ENCODE assay signal across 17 cellular contexts in genomic region chr10:100995171-100995570, GRCh38. TPM values are rescaled to one million over a fixed set of nuclear protein-coding genes. Genes with fewer than 3 reads are reported as not detected.
DNase-seq lines count a peak whose midpoint lies in the region; ATAC-seq, FAIRE-seq and TF ChIP-seq lines count a peak whose summit lies in the region.
"Had no signal": no experiment of that assay in that cellular context is flagged by ENCODE, and none has a peak within 500 bp of the region (broad histone marks: within the 10 kb centered on the region; RNA-seq: fewer than 3 reads in every experiment).

No MANE protein-coding gene starts in this region.

- 67% methylated on average over 6 of the region's 6 CpGs for WGBS in GM12878 (ENCODE audit: insufficient coverage, insufficient replicate concordance, low lambda C conversion rate, missing lambda C conversion rate)
- 46 to 80% (median 69%) methylated on average over 6 of the region's 6 CpGs for WGBS in heart left ventricle, 4 donors
- WGBS in right lobe of liver (ENCODE audit: insufficient coverage, low coverage, low lambda C conversion rate, missing lambda C conversion rate), result 76% methylated on average over 3 of the region's 6 CpGs

- intact Hi-C loops in GM12878 (cut with micrococcal nuclease; ENCODE audit: unreplicated experiment) (loop anchor here (5.0 kb wide), 1 partner anchor 83 kb away; the partner anchor contains the start of gene SLF2), PC-3 (cut with micrococcal nuclease) (no loop called here), heart left ventricle (cut with DNase I) (loop anchor here in 5 of 10 donors (1.0 to 10.0 kb wide), 6 partner anchors 18 to 72 kb away; partner anchors contain the start of genes KAZALD1 (in 3 of the 5), PDZD7 (in 1 of the 5) and SFXN3 (in 1 of the 5)), right lobe of liver (cut with DNase I) (no loop called here)

- RAD21 ChIA-PET in GM12878 (lab: Charles Lee; ENCODE audit: unreplicated experiment), result no interaction called here

- peak overlapping the region; percentile 44; the same call in 1 of the 2 replicates for H3K27ac ChIP-seq in HUES6 (ENCODE audit: low read depth, low read length)
- H3K27ac ChIP-seq in GM12878 (ENCODE audit: control insufficient read depth, insufficient read depth), result no peak overlapping the region
- H3K27ac ChIP-seq in PC-3 (ENCODE audit: low read length), result no peak overlapping the region
- H3K27ac ChIP-seq in heart left ventricle, result no peak overlapping the region
- no peak overlapping the region for H3K27ac ChIP-seq in right lobe of liver
- H3K27ac ChIP-seq: vagina had no signal

- H3K27me3 Mint-ChIP-seq in nephron progenitor cell (ENCODE audit: low read depth, poor library complexity), result peaks cover 3% of the 10 kb centered on the region
- H3K27me3 Mint-ChIP-seq: stimulated activated naive CD8-positive, alpha-beta T cell treated with anti-CD3 and anti-CD28 coated beads, Interleukin-15, amount 100 ng/mL, for 72 hours had no signal

- H4K20me1 ChIP-seq in GM12878 (ENCODE audit: control insufficient read depth, insufficient read depth), result no peaks in the 10 kb centered on the region
- 0 out of 2 replicates have a peak, but pooled peaks cover 4% of the 10 kb centered on the region for H4K20me1 ChIP-seq in PC-3 (ENCODE audit: low read length)

- H3K9ac ChIP-seq in HUES6 (ENCODE audit: low read length), result no peak overlapping the region
- H3K9ac ChIP-seq in GM12878 (ENCODE audit: control insufficient read depth, insufficient read depth, low read length), result no peak overlapping the region
- no peak overlapping the region for H3K9ac ChIP-seq in PC-3 (ENCODE audit: low read length)

- peak; percentile 20; the same call in 1 of the 2 replicates for TF ChIP-seq POLR2A in GM12878 (IDR thresholded peaks at IDR 0.05; ENCODE audit: low read depth, low read length)
- no peak for TF ChIP-seq POLR2A in heart left ventricle (IDR thresholded peaks at IDR 0.05)
- no peak for TF ChIP-seq POLR2A in right lobe of liver (IDR thresholded peaks at IDR 0.05)

- H3K9me3 ChIP-seq in BE2C (no peaks in the 10 kb centered on the region), HUES6 (ENCODE audit: control insufficient read depth, insufficient read depth, low read depth, low read length) (no peaks in the 10 kb centered on the region), GM12878 (replicated peaks; ENCODE audit: control insufficient read depth, insufficient read depth, low read length) (no peaks in the 10 kb centered on the region), PC-3 (ENCODE audit: low read length) (no peaks in the 10 kb centered on the region), heart left ventricle (no peaks in the 10 kb centered on the region), right lobe of liver (no peaks in the 10 kb centered on the region)
- H3K9me3 ChIP-seq: vagina had no signal

- SMC1A ChIA-PET in GM12878 (lab: Charles Lee; ENCODE audit: uncharacterized antibody, unreplicated experiment), result no interaction called here

- H3K4me3 ChIP-seq in BE2C (ENCODE audit: low read depth, low read length) (no peak overlapping the region), HUES6 (ENCODE audit: low read depth, low read length) (no peak overlapping the region), GM12878 (no peak overlapping the region), PC-3 (ENCODE audit: low read length) (no peak overlapping the region), heart left ventricle (no peak overlapping the region), right lobe of liver (no peak overlapping the region)
- H3K4me3 ChIP-seq: vagina had no signal

- H3K4me2 ChIP-seq in GM12878 (ENCODE audit: control insufficient read depth, insufficient read depth), result no peak overlapping the region
- no peak overlapping the region for H3K4me2 ChIP-seq in PC-3 (ENCODE audit: low read length)

- DNase-seq in BE2C (peak; percentile 43), GM12878 (ENCODE audit: low read depth, low spot score) (no peak), nephron progenitor cell (no peak), PC-3 (no peak), heart left ventricle (no peak), right lobe of liver (no peak), AG20443 (ENCODE audit: low spot score) (no peak)
- DNase-seq: activated CD4-positive, alpha-beta T cell treated with anti-CD3 and anti-CD28 coated beads for 4 hours; effector memory CD4-positive, alpha-beta T cell; GF-D8; NCI-H187; NCI-H345; stimulated activated CD4-positive, alpha-beta T cell treated with anti-CD3 and anti-CD28 coated beads, Interleukin-15, amount 100 ng/mL, for 24 hours; stimulated activated naive CD8-positive, alpha-beta T cell treated with anti-CD3 and anti-CD28 coated beads, Interleukin-15, amount 100 ng/mL, for 72 hours; T-helper 9 cell had no signal

- H3K36me3 ChIP-seq in BE2C, result peaks cover 36% of the 10 kb centered on the region
- H3K36me3 ChIP-seq in HUES6 (ENCODE audit: control insufficient read depth, insufficient read depth, low read length), result peaks cover 35% of the 10 kb centered on the region
- H3K36me3 ChIP-seq in GM12878 (ENCODE audit: control insufficient read depth in 2 of 2, insufficient read depth in 2 of 2, low read length in 1 of 2), result peaks cover 11 to 12% of the 10 kb centered on the region in 2 experiments
- peaks cover 11% of the 10 kb centered on the region; the same call in 1 of the 2 replicates for H3K36me3 ChIP-seq in PC-3 (ENCODE audit: low read depth, low read length)
- H3K36me3 ChIP-seq in heart left ventricle, result peaks cover 0 to 37% (median 25%) of the 10 kb centered on the region in 9 donors
- peaks cover 0 to 9% (median 7%) of the 10 kb centered on the region in 4 donors for H3K36me3 ChIP-seq in right lobe of liver

- peaks cover 8% of the 10 kb centered on the region; the same call in 1 of the 2 replicates for H3K4me1 ChIP-seq in BE2C
- H3K4me1 ChIP-seq in HUES6 (ENCODE audit: control insufficient read depth, insufficient read depth, low read length), result peaks cover 19% of the 10 kb centered on the region
- H3K4me1 ChIP-seq in GM12878 (ENCODE audit: control insufficient read depth, insufficient read depth, low read length), result peaks cover 13% of the 10 kb centered on the region
- peaks cover 25% of the 10 kb centered on the region for H3K4me1 ChIP-seq in PC-3 (ENCODE audit: insufficient read depth, low read length)
- peaks cover 0 to 30% (median 13%) of the 10 kb centered on the region in 12 donors for H3K4me1 ChIP-seq in heart left ventricle
- H3K4me1 ChIP-seq in right lobe of liver, result peaks cover 0 to 18% (median 3%) of the 10 kb centered on the region in 4 donors

- no peak overlapping the region for H3K27ac Mint-ChIP-seq in nephron progenitor cell

- ATAC-seq in GM12878, result no peak
- ATAC-seq in PC-3, result no peak
- ATAC-seq in heart left ventricle, result no peak
- ATAC-seq in right lobe of liver, result no peak
- ATAC-seq: stimulated activated naive CD8-positive, alpha-beta T cell treated with anti-CD3 and anti-CD28 coated beads, Interleukin-15, amount 100 ng/mL, for 72 hours had no signal

- H3K4me3 Mint-ChIP-seq in nephron progenitor cell, result peak overlapping the region; percentile 28
- H3K4me3 Mint-ChIP-seq: stimulated activated naive CD8-positive, alpha-beta T cell treated with anti-CD3 and anti-CD28 coated beads, Interleukin-15, amount 100 ng/mL, for 72 hours had no signal

- BruUV-seq in GM12878 (replicated peaks; lab: Mats Ljungman, UMichigan) (no TSS peak), PC-3 (replicated peaks; lab: Mats Ljungman, UMichigan) (no TSS peak)

- peaks cover 41% of the 10 kb centered on the region for H3K4me1 Mint-ChIP-seq in nephron progenitor cell

- no peaks in the 10 kb centered on the region for H3K27me3 ChIP-seq in BE2C
- no peaks in the 10 kb centered on the region for H3K27me3 ChIP-seq in HUES6 (ENCODE audit: control insufficient read depth, insufficient read depth, low read length)
- no peaks in the 10 kb centered on the region for H3K27me3 ChIP-seq in GM12878 (replicated peaks in 1 of 2; ENCODE audit: control insufficient read depth in 2 of 2, insufficient read depth in 2 of 2, low read length in 1 of 2)
- no peaks in the 10 kb centered on the region for H3K27me3 ChIP-seq in PC-3 (ENCODE audit: low read length)
- H3K27me3 ChIP-seq in heart left ventricle, result no peaks in the 10 kb centered on the region
- H3K27me3 ChIP-seq in right lobe of liver, result no peaks in the 10 kb centered on the region
- H3K27me3 ChIP-seq: vagina had no signal

- in situ Hi-C loops in GM12878 (cut with MboI), result no loop called here

- no peak for TF ChIP-seq EP300 in GM12878 (IDR thresholded peaks at IDR 0.05; ENCODE audit: borderline replicate concordance in 1 of 2, control insufficient read depth in 1 of 2, low read depth in 2 of 2, low read length in 2 of 2)

- POLR2A ChIA-PET in GM12878 (lab: Charles Lee), result interaction anchor here (0.5 kb wide), 1 partner anchor 9 kb away, joined by 3 read pairs; no protein-coding TSS in a partner anchor
- POLR2A ChIA-PET in PC-3 (lab: Charles Lee; ENCODE audit: unreplicated experiment), result no interaction called here

- no peaks in the 10 kb centered on the region for H3K9me3 Mint-ChIP-seq in nephron progenitor cell
- H3K9me3 Mint-ChIP-seq: stimulated activated naive CD8-positive, alpha-beta T cell treated with anti-CD3 and anti-CD28 coated beads, Interleukin-15, amount 100 ng/mL, for 72 hours had no signal

- H3K9me2 ChIP-seq in PC-3 (replicated peaks; ENCODE audit: low read length), result no peaks in the 10 kb centered on the region

- TF ChIP-seq CTCF in BE2C (IDR thresholded peaks at IDR 0.05; ENCODE audit: low read depth, low read length) (no peak), GM12878 (IDR thresholded peaks at IDR 0.05 in 2 of 3, conservative IDR thresholded peaks at IDR 0.05 in 1 of 3; ENCODE audit: control insufficient read depth in 2 of 3, extremely low read depth in 1 of 3, insufficient read depth in 1 of 3, low read depth in 3 of 3, low read length in 3 of 3) (no peak), nephron progenitor cell (IDR thresholded peaks at IDR 0.05) (no peak), PC-3 (conservative IDR thresholded peaks at IDR 0.05; ENCODE audit: low read depth, low read length) (no peak), heart left ventricle (IDR thresholded peaks at IDR 0.05) (no peak), right lobe of liver (IDR thresholded peaks at IDR 0.05) (no peak)

- H3F3A ChIP-seq in PC-3 (ENCODE audit: low read length, unreplicated experiment), result no peaks in the 10 kb centered on the region

- H3K79me2 ChIP-seq in GM12878 (ENCODE audit: control insufficient read depth, insufficient read depth, low read length) (peaks cover 12% of the 10 kb centered on the region), PC-3 (ENCODE audit: low read length) (peaks cover 29% of the 10 kb centered on the region)

- no peak for FAIRE-seq in GM12878 (lab: Jason Lieb, UNC)

- H3K36me3 Mint-ChIP-seq in nephron progenitor cell (ENCODE audit: low read depth), result peaks cover 27% of the 10 kb centered on the region

- CTCF ChIA-PET in GM12878 (lab: Yijun Ruan, JAX) (interaction anchor here (2.6 to 5.7 kb wide), 3 partner anchors 8 to 21 kb away, joined by 8 to 91 read pairs (median 42); partner anchors contain the start of genes MRPL43 and TWNK), PC-3 (lab: Charles Lee) (no interaction called here)

- H2AFZ ChIP-seq in GM12878 (ENCODE audit: control insufficient read depth, low read depth, low read length) (no peak overlapping the region), PC-3 (ENCODE audit: low read length) (no peak overlapping the region)

- no peak for TF ChIP-seq RAD21 in GM12878 (IDR thresholded peaks at IDR 0.05; ENCODE audit: insufficient read depth, low read depth, low read length)

RNA-seq across cellular contexts. Expression of gene LZTS2, which starts 4.4 kb away (rescaled TPM):
- polyA plus RNA-seq in BE2C (2012; ENCODE audit: insufficient read depth, insufficient read length, low read depth), result 98.8 TPM
- 33.5 and 42.4 TPM in 2 replicates for total RNA-seq in GM12878 (2013; cell fraction: nucleolus; rRNA removed)
- total RNA-seq in GM12878 (2014; rRNA removed) (6.2 and 6.7 TPM in 2 replicates), GM12878 (2014; rRNA removed; fragmentation: Illumina TruSeq; extraction: Trizol) (3.8 and 3.9 TPM in 2 replicates), GM12878 (2021) (12.2 and 13.4 TPM in 2 replicates), PC-3 (2014; rRNA removed) (58.3 and 67.2 TPM in 2 replicates), heart left ventricle (10 to 100 TPM; 33.7 to 93.0 (median 40.6) TPM), right lobe of liver (10 to 100 TPM in 3 of 6 experiments, 1 to 10 TPM in 3; 5.6 to 17.5 (median 11.0) TPM)
- polyA plus RNA-seq in GM12878 (2011; ENCODE audit: low read depth), result 3.1 TPM
- polyA plus RNA-seq in GM12878 (2011; rRNA removed) (7.1 and 11.2 TPM in 2 replicates), GM12878 (2014; fragmentation: Illumina TruSeq; extraction: Trizol) (1.7 and 3.0 TPM in 2 replicates), GM12878 (2014; fragmentation: Nextera tagmentation; extraction: Ambion mirVana) (under 1 TPM; 0.08 to 0.37 TPM), GM12878 (2014; rRNA removed) (9.9 and 11.9 TPM in 2 replicates), GM12878 (2016; fragmentation: Nextera tagmentation; extraction: Ambion mirVana) (1 to 10 TPM; 7.7 to 7.9 TPM), heart left ventricle (10 to 100 TPM; 45.5 to 61.9 TPM)
- 21.4 and 22.7 TPM in 2 replicates for polyA plus RNA-seq in GM12878 (2011; cell fraction: cytosol; rRNA removed)
- polyA plus RNA-seq in GM12878 (2011; cell fraction: nucleus; rRNA removed), result 73.4 and 102 TPM in 2 replicates
- polyA plus RNA-seq in GM12878 (2012), result 9.3 and 11.8 TPM in 2 replicates
- polyA minus RNA-seq in GM12878 (2011; rRNA and poly(A)+ RNA removed), result 6.1 and 17.8 TPM in 2 replicates
- polyA minus RNA-seq in GM12878 (2011; cell fraction: cytosol; rRNA and poly(A)+ RNA removed), result 6.3 and 9.9 TPM in 2 replicates
- polyA minus RNA-seq in GM12878 (2011; cell fraction: nucleus; rRNA and poly(A)+ RNA removed), result 14.6 and 21.9 TPM in 2 replicates

RNA-seq across cellular contexts. Expression of gene TWNK, which starts 7.8 kb away (rescaled TPM):
- 96.5 TPM for polyA plus RNA-seq in BE2C (2012; ENCODE audit: insufficient read depth, insufficient read length, low read depth)
- total RNA-seq in GM12878 (2013; cell fraction: nucleolus; rRNA removed), result 9.5 and 10.3 TPM in 2 replicates
- total RNA-seq in GM12878 (2014; rRNA removed) (19.3 and 20.4 TPM in 2 replicates), GM12878 (2014; rRNA removed; fragmentation: Illumina TruSeq; extraction: Trizol) (14.0 and 17.2 TPM in 2 replicates), GM12878 (2021) (19.5 and 23.0 TPM in 2 replicates), PC-3 (2014; rRNA removed) (7.5 and 8.0 TPM in 2 replicates), heart left ventricle (1 to 10 TPM; 4.7 to 7.6 (median 5.8) TPM), right lobe of liver (1 to 10 TPM; 2.9 to 8.4 (median 4.6) TPM)
- 12.9 TPM for polyA plus RNA-seq in GM12878 (2011; ENCODE audit: low read depth)
- polyA plus RNA-seq in GM12878 (2011; rRNA removed) (13.7 and 16.9 TPM in 2 replicates), GM12878 (2014; fragmentation: Illumina TruSeq; extraction: Trizol) (32.4 and 32.8 TPM in 2 replicates), GM12878 (2014; fragmentation: Nextera tagmentation; extraction: Ambion mirVana) (10 to 100 TPM; 13.6 to 19.0 TPM), GM12878 (2014; rRNA removed) (19.3 and 22.3 TPM in 2 replicates), GM12878 (2016; fragmentation: Nextera tagmentation; extraction: Ambion mirVana) (10 to 100 TPM; 14.4 to 16.6 TPM), heart left ventricle (1 to 10 TPM; 4.8 to 9.5 TPM)
- polyA plus RNA-seq in GM12878 (2011; cell fraction: cytosol; rRNA removed), result 17.4 and 18.4 TPM in 2 replicates
- polyA plus RNA-seq in GM12878 (2011; cell fraction: nucleus; rRNA removed), result 15.9 and 18.3 TPM in 2 replicates
- 13.3 and 19.0 TPM in 2 replicates for polyA plus RNA-seq in GM12878 (2012)
- polyA minus RNA-seq in GM12878 (2011; rRNA and poly(A)+ RNA removed), result 17.1 and 19.5 TPM in 2 replicates
- 3.1 and 7.5 TPM in 2 replicates for polyA minus RNA-seq in GM12878 (2011; cell fraction: cytosol; rRNA and poly(A)+ RNA removed)
- polyA minus RNA-seq in GM12878 (2011; cell fraction: nucleus; rRNA and poly(A)+ RNA removed), result 5.9 and 12.2 TPM in 2 replicates

RNA-seq across cellular contexts. Expression of gene MRPL43, which starts 7.9 kb away (rescaled TPM):
- polyA plus RNA-seq in BE2C (2012; ENCODE audit: insufficient read depth, insufficient read length, low read depth), result 250 TPM
- total RNA-seq in GM12878 (2013; cell fraction: nucleolus; rRNA removed), result 30.3 and 37.0 TPM in 2 replicates
- total RNA-seq in GM12878 (2014; rRNA removed) (74.8 and 84.7 TPM in 2 replicates), GM12878 (2014; rRNA removed; fragmentation: Illumina TruSeq; extraction: Trizol) (34.3 and 40.1 TPM in 2 replicates), GM12878 (2021) (58.6 and 65.5 TPM in 2 replicates), PC-3 (2014; rRNA removed) (81.0 and 90.5 TPM in 2 replicates), heart left ventricle (100 to 1,000 TPM in 1 of 9 donors, 10 to 100 TPM in 8; 44.8 to 108 (median 55.9) TPM), right lobe of liver (10 to 100 TPM; 37.0 to 73.5 (median 45.0) TPM)
- polyA plus RNA-seq in GM12878 (2011; ENCODE audit: low read depth), result 30.0 TPM
- polyA plus RNA-seq in GM12878 (2011; rRNA removed) (39.3 and 64.7 TPM in 2 replicates), GM12878 (2014; fragmentation: Illumina TruSeq; extraction: Trizol) (15.9 and 24.8 TPM in 2 replicates), GM12878 (2014; fragmentation: Nextera tagmentation; extraction: Ambion mirVana) (10 to 100 TPM; 16.6 to 24.2 TPM), GM12878 (2014; rRNA removed) (102 and 115 TPM in 2 replicates), GM12878 (2016; fragmentation: Nextera tagmentation; extraction: Ambion mirVana) (100 to 1,000 TPM; 101 to 108 TPM), heart left ventricle (100 to 1,000 TPM in 1 of 2 donors, 10 to 100 TPM in 1; 82.2 to 113 TPM)
- polyA plus RNA-seq in GM12878 (2011; cell fraction: cytosol; rRNA removed), result 79.2 and 143 TPM in 2 replicates
- polyA plus RNA-seq in GM12878 (2011; cell fraction: nucleus; rRNA removed), result 106 and 124 TPM in 2 replicates
- 67.6 and 72.0 TPM in 2 replicates for polyA plus RNA-seq in GM12878 (2012)
- polyA minus RNA-seq in GM12878 (2011; rRNA and poly(A)+ RNA removed), result 25.1 and 42.2 TPM in 2 replicates
- polyA minus RNA-seq in GM12878 (2011; cell fraction: cytosol; rRNA and poly(A)+ RNA removed), result 20.7 and 27.8 TPM in 2 replicates
- polyA minus RNA-seq in GM12878 (2011; cell fraction: nucleus; rRNA and poly(A)+ RNA removed), result 30.9 and 40.5 TPM in 2 replicates

RNA-seq across cellular contexts. Expression of gene SEMA4G, which starts 25.9 kb away (rescaled TPM):
- polyA plus RNA-seq in BE2C (2012; ENCODE audit: insufficient read depth, insufficient read length, low read depth), result 10.4 TPM
- 2.6 and 4.3 TPM in 2 replicates for total RNA-seq in GM12878 (2013; cell fraction: nucleolus; rRNA removed)
- 0.05 TPM in 1 of 2 replicates, not detected in the other for total RNA-seq in GM12878 (2014; rRNA removed)
- total RNA-seq in GM12878 (2014; rRNA removed; fragmentation: Illumina TruSeq; extraction: Trizol), result not detected in 2 replicates
- total RNA-seq in GM12878 (2021), result 0.19 and 0.23 TPM in 2 replicates
- 6.5 TPM for polyA plus RNA-seq in GM12878 (2011; ENCODE audit: low read depth)
- 0.91 and 2.3 TPM in 2 replicates for polyA plus RNA-seq in GM12878 (2011; rRNA removed)
- 2.0 and 2.7 TPM in 2 replicates for polyA plus RNA-seq in GM12878 (2011; cell fraction: cytosol; rRNA removed)
- polyA plus RNA-seq in GM12878 (2011; cell fraction: nucleus; rRNA removed), result 4.8 and 8.4 TPM in 2 replicates
- 2.2 and 2.3 TPM in 2 replicates for polyA plus RNA-seq in GM12878 (2012)
- 0.25 and 0.62 TPM in 2 replicates for polyA plus RNA-seq in GM12878 (2014; fragmentation: Illumina TruSeq; extraction: Trizol)
- not detected for polyA plus RNA-seq in GM12878 (2014; fragmentation: Nextera tagmentation; extraction: Ambion mirVana)
- polyA plus RNA-seq in GM12878 (2014; rRNA removed), result 0.09 and 0.22 TPM in 2 replicates
- polyA plus RNA-seq in GM12878 (2016; fragmentation: Nextera tagmentation; extraction: Ambion mirVana), result under 1 TPM; 0.63 to 0.88 TPM
- polyA minus RNA-seq in GM12878 (2011; rRNA and poly(A)+ RNA removed), result 2.1 and 2.2 TPM in 2 replicates
- polyA minus RNA-seq in GM12878 (2011; cell fraction: cytosol; rRNA and poly(A)+ RNA removed), result 0.42 and 0.67 TPM in 2 replicates
- polyA minus RNA-seq in GM12878 (2011; cell fraction: nucleus; rRNA and poly(A)+ RNA removed), result 0.60 and 1.9 TPM in 2 replicates
- 2.6 TPM in 2 replicates for total RNA-seq in PC-3 (2014; rRNA removed)
- 1 to 10 TPM in 5 of 9 donors, under 1 TPM in 4; 0.53 to 1.8 (median 1.1) TPM for total RNA-seq in heart left ventricle
- under 1 TPM; 0.22 to 0.88 TPM for polyA plus RNA-seq in heart left ventricle
- 100 to 1,000 TPM in 1 of 6 experiments, 10 to 100 TPM in 5; 24.7 to 129 (median 38.4) TPM for total RNA-seq in right lobe of liver

RNA-seq across cellular contexts. Expression of gene PDZD7, which starts 35.8 kb away (rescaled TPM):
- 9.7 TPM for polyA plus RNA-seq in BE2C (2012; ENCODE audit: insufficient read depth, insufficient read length, low read depth)
- not detected in 2 replicates for total RNA-seq in GM12878 (2013; cell fraction: nucleolus; rRNA removed)
- total RNA-seq in GM12878 (2014; rRNA removed) (not detected in 2 replicates), GM12878 (2014; rRNA removed; fragmentation: Illumina TruSeq; extraction: Trizol) (not detected in 2 replicates), GM12878 (2021) (not detected in 2 replicates), PC-3 (2014; rRNA removed) (2.5 and 2.8 TPM in 2 replicates), heart left ventricle (under 1 TPM in 8 of 9 donors, not detected in 1; 0.09 to 0.97 (median 0.35) TPM), right lobe of liver (under 1 TPM in 5 of 6 experiments, not detected in 1; 0.15 to 0.50 (median 0.20) TPM)
- not detected for polyA plus RNA-seq in GM12878 (2011; ENCODE audit: low read depth)
- polyA plus RNA-seq in GM12878 (2011; rRNA removed) (0.01 TPM in 1 of 2 replicates, not detected in the other), GM12878 (2014; fragmentation: Illumina TruSeq; extraction: Trizol) (0.03 TPM in 1 of 2 replicates, not detected in the other), GM12878 (2014; fragmentation: Nextera tagmentation; extraction: Ambion mirVana) (not detected), GM12878 (2014; rRNA removed) (0.03 TPM in 1 of 2 replicates, not detected in the other), GM12878 (2016; fragmentation: Nextera tagmentation; extraction: Ambion mirVana) (under 1 TPM in 1 of 2 experiments, not detected in 1; 0.20 TPM), heart left ventricle (under 1 TPM; 0.15 to 0.27 TPM)
- polyA plus RNA-seq in GM12878 (2011; cell fraction: cytosol; rRNA removed), result 0.01 and 0.02 TPM in 2 replicates
- 0.04 and 0.07 TPM in 2 replicates for polyA plus RNA-seq in GM12878 (2011; cell fraction: nucleus; rRNA removed)
- 0.03 TPM in 1 of 2 replicates, not detected in the other for polyA plus RNA-seq in GM12878 (2012)
- not detected in 2 replicates for polyA minus RNA-seq in GM12878 (2011; rRNA and poly(A)+ RNA removed)
- not detected in 2 replicates for polyA minus RNA-seq in GM12878 (2011; cell fraction: cytosol; rRNA and poly(A)+ RNA removed)
- polyA minus RNA-seq in GM12878 (2011; cell fraction: nucleus; rRNA and poly(A)+ RNA removed), result 0.12 TPM in 1 of 2 replicates, not detected in the other
